Comparison of ENCODE assay signal across 20 cellular contexts in genomic region chr2:24731923-24732322, GRCh38.
DNase-seq lines count a peak whose midpoint lies in the region; ATAC-seq, FAIRE-seq and TF ChIP-seq lines count a peak whose summit lies in the region.
"Had no signal": no experiment of that assay in that cellular context is flagged by ENCODE, and none has a peak within 500 bp of the region (broad histone marks: within the 10 kb centered on the region; RNA-seq: fewer than 3 reads in every experiment).

No MANE protein-coding gene starts in this region.

- no peaks in the 10 kb centered on the region for H3K79me1 ChIP-seq in IMR-90 (ENCODE audit: low read depth in 1 of 2, low read length in 2 of 2)

- peaks cover 56% of the 10 kb centered on the region for H3K36me3 Mint-ChIP-seq in stimulated activated effector memory CD8-positive, alpha-beta T cell treated with anti-CD3 and anti-CD28 coated beads, Interleukin-12 subunit alpha, Interleukin-12 subunit beta, amount 100 ng/mL, for 72 hours
- H3K36me3 Mint-ChIP-seq in naive thymus-derived CD4-positive, alpha-beta T cell, result peaks cover 0 to 49% (median 5%) of the 10 kb centered on the region in 5 donors

- no peaks in the 10 kb centered on the region for H3K9me3 ChIP-seq in IMR-90 (ENCODE audit: control insufficient read depth, insufficient read depth, low read length)
- H3K9me3 ChIP-seq in HAP-1, result no peaks in the 10 kb centered on the region
- H3K9me3 ChIP-seq in naive thymus-derived CD4-positive, alpha-beta T cell (ENCODE audit: control insufficient read depth in 2 of 3, low read length in 3 of 3), result no peaks in the 10 kb centered on the region
- H3K9me3 ChIP-seq: BE2C had no signal

- no peak overlapping the region for H3K23ac ChIP-seq in IMR-90 (ENCODE audit: low read depth, low read length)

- dilution Hi-C loops in IMR-90 (cut with HindIII; ENCODE audit: low sequenced_read_pairs, unreplicated experiment), result no loop called here

- in situ Hi-C loops in IMR-90 (cut with MboI; ENCODE audit: low sequenced_read_pairs) (no loop called here), HAP-1 (cut with MboI; ENCODE audit: low sequenced_read_pairs) (no loop called here)

- no peak overlapping the region for H3K4me2 ChIP-seq in IMR-90 (ENCODE audit: low read depth, low read length)

- no TSS peak for BruUV-seq in IMR-90 (replicated peaks; lab: Mats Ljungman, UMichigan)

- no peak overlapping the region for H3K27ac ChIP-seq in IMR-90 (ENCODE audit: insufficient read depth, low read length)
- H3K27ac ChIP-seq in naive thymus-derived CD4-positive, alpha-beta T cell (ENCODE audit: low read depth, low read length), result no peak overlapping the region

- H2BK120ac ChIP-seq in IMR-90 (ENCODE audit: low read depth, low read length), result no peak overlapping the region

- H3K9ac ChIP-seq in IMR-90 (ENCODE audit: low read depth, low read length), result no peak overlapping the region

- FAIRE-seq in GM19239 (lab: Jason Lieb, UNC), result peak; percentile 14

- TF ChIP-seq POLR2A in IMR-90 (IDR thresholded peaks at IDR 0.05; ENCODE audit: low read depth, low read length), result no peak

- no peak overlapping the region for H2AK9ac ChIP-seq in IMR-90 (replicated peaks; ENCODE audit: low read depth, low read length, poor library complexity)

- H2BK15ac ChIP-seq in IMR-90 (ENCODE audit: low read depth, low read length), result no peak overlapping the region

- H3K4me3 Mint-ChIP-seq in stimulated activated effector memory CD8-positive, alpha-beta T cell treated with anti-CD3 and anti-CD28 coated beads, Interleukin-12 subunit alpha, Interleukin-12 subunit beta, amount 100 ng/mL, for 72 hours, result no peak overlapping the region
- no peak overlapping the region for H3K4me3 Mint-ChIP-seq in naive thymus-derived CD4-positive, alpha-beta T cell
- H3K4me3 Mint-ChIP-seq: CD4-positive, alpha-beta T cell; IgD-negative memory B cell had no signal

- no peak overlapping the region for H2BK5ac ChIP-seq in IMR-90 (ENCODE audit: low read depth, low read length, poor library complexity, severe bottlenecking)

- H2BK20ac ChIP-seq in IMR-90 (ENCODE audit: low read depth, low read length), result peak overlapping the region; percentile 11; the same call in 1 of the 2 replicates

- H4K20me1 ChIP-seq in IMR-90 (ENCODE audit: insufficient read depth, low read length), result no peaks in the 10 kb centered on the region

- H3K9me1 ChIP-seq in IMR-90 (ENCODE audit: insufficient read depth, low read length), result peaks cover 2% of the 10 kb centered on the region; the same call in 1 of the 2 replicates

- no peak overlapping the region for H3K18ac ChIP-seq in IMR-90 (ENCODE audit: low read depth, low read length)

- peak; percentile 21 for ATAC-seq in IMR-90 (ENCODE audit: low read depth)
- no peak for ATAC-seq in stimulated activated effector memory CD8-positive, alpha-beta T cell treated with anti-CD3 and anti-CD28 coated beads, Interleukin-12 subunit alpha, Interleukin-12 subunit beta, amount 100 ng/mL, for 72 hours
- ATAC-seq in naive thymus-derived CD4-positive, alpha-beta T cell, result no peak

- no peaks in the 10 kb centered on the region for H3K9me3 Mint-ChIP-seq in stimulated activated effector memory CD8-positive, alpha-beta T cell treated with anti-CD3 and anti-CD28 coated beads, Interleukin-12 subunit alpha, Interleukin-12 subunit beta, amount 100 ng/mL, for 72 hours
- no peaks in the 10 kb centered on the region for H3K9me3 Mint-ChIP-seq in naive thymus-derived CD4-positive, alpha-beta T cell
- H3K9me3 Mint-ChIP-seq: CD4-positive, alpha-beta T cell; IgD-negative memory B cell had no signal

- H3K27me3 ChIP-seq in IMR-90 (ENCODE audit: control insufficient read depth, insufficient read depth, low read length) (no peaks in the 10 kb centered on the region), HAP-1 (ENCODE audit: low read depth) (no peaks in the 10 kb centered on the region)
- H3K27me3 ChIP-seq in naive thymus-derived CD4-positive, alpha-beta T cell (ENCODE audit: control insufficient read depth in 2 of 2, insufficient read depth in 2 of 2, low read length in 2 of 2), result no peaks in the 10 kb centered on the region
- H3K27me3 ChIP-seq: BE2C had no signal

- no peaks in the 10 kb centered on the region for H3K27me3 Mint-ChIP-seq in naive thymus-derived CD4-positive, alpha-beta T cell
- H3K27me3 Mint-ChIP-seq: CD4-positive, alpha-beta T cell; IgD-negative memory B cell had no signal

- DNase-seq in GM19239 (ENCODE audit: insufficient read length, low spot score), result no peak
- no peak for DNase-seq in IMR-90
- peak; percentile 9 for DNase-seq in dermis blood vessel endothelial cell
- no peak for DNase-seq in stimulated activated effector memory CD8-positive, alpha-beta T cell treated with anti-CD3 and anti-CD28 coated beads, Interleukin-12 subunit alpha, Interleukin-12 subunit beta, amount 100 ng/mL, for 72 hours (ENCODE audit: low spot score in 2 of 2)
- no peak for DNase-seq in HAP-1 (ENCODE audit: low spot score in 2 of 2)
- DNase-seq in naive thymus-derived CD4-positive, alpha-beta T cell, result no peak
- DNase-seq in activated CD8-positive, alpha-beta memory T cell treated with anti-CD3 and anti-CD28 coated beads, Interleukin-2, amount 50 U/mL, for 4 hours, result no peak
- DNase-seq: BE2C; Calu3; CD4-positive, alpha-beta T cell; GOT3; Kasumi-1; NCI-H1105 treated with DMSO at 0.1 percent for 48 hours; NCI-H1694 treated with DMSO at 0.1 percent for 48 hours; NCI-H345; NCI-H69; NK-92 treated with Interleukin-12 subunit alpha and Interleukin-12 subunit beta, amount 100 ng/mL, for 24 hours; OCI-M1; SIG-M5 had no signal

- WGBS in IMR-90 (ENCODE audit: extremely low coverage in 2 of 2, insufficient read length in 1 of 2), 2 experiments, result no CpG with 5 or more reads among the region's 1 CpG

- peak overlapping the region; percentile 43 for H3K27ac Mint-ChIP-seq in stimulated activated effector memory CD8-positive, alpha-beta T cell treated with anti-CD3 and anti-CD28 coated beads, Interleukin-12 subunit alpha, Interleukin-12 subunit beta, amount 100 ng/mL, for 72 hours
- no peak overlapping the region for H3K27ac Mint-ChIP-seq in naive thymus-derived CD4-positive, alpha-beta T cell
- H3K27ac Mint-ChIP-seq: CD4-positive, alpha-beta T cell; IgD-negative memory B cell had no signal

- H3K4me3 ChIP-seq in IMR-90 (ENCODE audit: insufficient read depth, low read depth, low read length) (no peak overlapping the region), HAP-1 (no peak overlapping the region)
- no peak overlapping the region for H3K4me3 ChIP-seq in naive thymus-derived CD4-positive, alpha-beta T cell (ENCODE audit: low read length)

- POLR2A ChIA-PET in IMR-90 (lab: Charles Lee; ENCODE audit: unreplicated experiment), result no interaction called here
- POLR2A ChIA-PET in naive thymus-derived CD4-positive, alpha-beta T cell (lab: Charles Lee), result no interaction called here

- H3K56ac ChIP-seq in IMR-90 (ENCODE audit: extremely low read depth, insufficient read depth, low read length), result no peak overlapping the region

- H3K4me1 ChIP-seq in IMR-90 (ENCODE audit: control insufficient read depth, insufficient read depth, low read length) (peaks cover 4% of the 10 kb centered on the region), HAP-1 (peaks cover 12% of the 10 kb centered on the region)
- H3K4me1 ChIP-seq in naive thymus-derived CD4-positive, alpha-beta T cell (ENCODE audit: control insufficient read depth in 2 of 2, insufficient read depth in 2 of 2, low read length in 2 of 2), result no peaks in the 10 kb centered on the region
- H3K4me1 ChIP-seq: BE2C had no signal

- intact Hi-C loops in IMR-90 (cut with micrococcal nuclease), result no loop called here
- intact Hi-C loops in naive thymus-derived CD4-positive, alpha-beta T cell (cut with micrococcal nuclease), result no loop called here

- H2AK5ac ChIP-seq in IMR-90 (ENCODE audit: low read depth, low read length), result no peak overlapping the region

- no peak overlapping the region for H4K5ac ChIP-seq in IMR-90 (ENCODE audit: low read depth, low read length)

- no peaks in the 10 kb centered on the region for H3K4me1 Mint-ChIP-seq in stimulated activated effector memory CD8-positive, alpha-beta T cell treated with anti-CD3 and anti-CD28 coated beads, Interleukin-12 subunit alpha, Interleukin-12 subunit beta, amount 100 ng/mL, for 72 hours
- peaks cover 0 to 3% (median 0%) of the 10 kb centered on the region in 7 donors for H3K4me1 Mint-ChIP-seq in naive thymus-derived CD4-positive, alpha-beta T cell
- H3K4me1 Mint-ChIP-seq: IgD-negative memory B cell had no signal

- H3K14ac ChIP-seq in IMR-90 (replicated peaks; ENCODE audit: low read depth, low read length), result no peak overlapping the region

- no peak overlapping the region for H3K4ac ChIP-seq in IMR-90 (ENCODE audit: low read depth, low read length)

- H2AFZ ChIP-seq in IMR-90 (replicated peaks; ENCODE audit: low read length, poor library complexity), result no peak overlapping the region

- CTCF ChIA-PET in IMR-90 (lab: Yijun Ruan, JAX), result no interaction called here
- CTCF ChIA-PET in naive thymus-derived CD4-positive, alpha-beta T cell (lab: Charles Lee), result no interaction called here

- H4K8ac ChIP-seq in IMR-90 (ENCODE audit: low read depth in 2 of 2, low read length in 2 of 2), result no peak overlapping the region; a peak in 1 of 4 replicates

- no peak for TF ChIP-seq CTCF in IMR-90 (conservative IDR thresholded peaks at IDR 0.05; ENCODE audit: low read depth, low read length)

- no peak overlapping the region for H4K91ac ChIP-seq in IMR-90 (ENCODE audit: insufficient read depth, low read depth, low read length)

- H3K36me3 ChIP-seq in IMR-90 (ENCODE audit: control insufficient read depth, insufficient read depth, low read length) (peaks cover 4% of the 10 kb centered on the region; the same call in 1 of the 2 replicates), HAP-1 (replicated peaks) (no peaks in the 10 kb centered on the region)
- H3K36me3 ChIP-seq in naive thymus-derived CD4-positive, alpha-beta T cell (ENCODE audit: control insufficient read depth in 2 of 3, insufficient read depth in 3 of 3, low read length in 3 of 3), result peaks cover 0 to 25% (median 0%) of the 10 kb centered on the region in 3 experiments
- H3K36me3 ChIP-seq: BE2C had no signal

- TF ChIP-seq RAD21 in IMR-90 (IDR thresholded peaks at IDR 0.05; ENCODE audit: low read length), result no peak

TF ChIP-seq in IMR-90, 13 proteins besides CTCF, POLR2A, EP300 and RAD21 (continues in another document):
- TF ChIP-seq RCOR1 (IDR thresholded peaks at IDR 0.05; ENCODE audit: insufficient replicate concordance, low read length) (no peak), RFX5 (IDR thresholded peaks at IDR 0.05; ENCODE audit: low read depth, low read length) (no peak), USF2 (IDR thresholded peaks at IDR 0.05; ENCODE audit: low read depth, low read length) (no peak), MAZ (IDR thresholded peaks at IDR 0.05; ENCODE audit: borderline replicate concordance, low read depth, low read length) (no peak), SMC3 (IDR thresholded peaks at IDR 0.05; ENCODE audit: low read depth, low read length) (no peak), CEBPB (IDR thresholded peaks at IDR 0.05; ENCODE audit: low read depth, low read length) (no peak)
